16 cellular contexts compared by ENCODE assay signal in genomic region chr10:78320990-78321389, GRCh38.
"Had no signal": no experiment of that assay in that cellular context is flagged by ENCODE, and none has a peak within 500 bp of the region (broad histone marks: within the 10 kb centered on the region; RNA-seq: fewer than 3 reads in every experiment).

No MANE protein-coding gene starts in this region.

- H3K9me3 Mint-ChIP-seq: natural killer cell treated with Interleukin-12 subunit alpha and Interleukin-12 subunit beta and Interleukin-15 and Interleukin-18, amount 100 ng/mL, for 72 hours had no signal

- H3K27me3 ChIP-seq: breast epithelium, esophagus squamous epithelium, thyroid gland had no signal

- DNase-seq: activated CD4-positive, alpha-beta T cell treated with anti-CD3 and anti-CD28 coated beads, Interleukin-2, amount 50 U/mL, for 1 hour; activated CD4-positive, CD25-positive, alpha-beta regulatory T cell treated with anti-CD3 and anti-CD28 coated beads, Interleukin-2, amount 50 U/mL, for 72 hours; activated effector memory CD4-positive, alpha-beta T cell treated with Interleukin-2 at 50 U/mL for 16 hours; activated naive CD4-positive, alpha-beta T cell treated with anti-CD3 and anti-CD28 coated beads, Interleukin-2, amount 10 ng/mL, durations not matched to agents 7 days and 5 days; activated T-cell treated with anti-CD3 and anti-CD28 coated beads, Interleukin-2, amount 50 U/mL, for 4 hours; effector CD4-positive, alpha-beta T cell; esophagus squamous epithelium; mesenchymal stem cell; nucleus accumbens; SK-N-SH; stimulated activated CD4-positive, alpha-beta T cell treated with anti-CD3 and anti-CD28 coated beads, Interleukin-12 subunit alpha, Interleukin-12 subunit beta, amount 100 ng/mL, for 4 hours; stimulated activated CD4-positive, alpha-beta T cell treated with anti-CD3 and anti-CD28 coated beads, Interleukin-1b, Interleukin-23, amount 100 ng/mL, for 48 hours; stimulated activated naive CD4-positive, alpha-beta T cell treated with Interleukin-2 at 50 U/mL for 16 hours; thyroid gland had no signal

- H3K4me3 ChIP-seq: breast epithelium, esophagus squamous epithelium, thyroid gland had no signal

- H3K27ac ChIP-seq: breast epithelium, esophagus squamous epithelium, thyroid gland had no signal

- H3K9me3 ChIP-seq: thyroid gland had no signal

- H3K4me3 Mint-ChIP-seq: activated naive CD4-positive, alpha-beta T cell treated with anti-CD3 and anti-CD28 coated beads, Interleukin-2, amount 10 ng/mL, durations not matched to agents 7 days and 5 days; activated T-cell treated with anti-CD3 and anti-CD28 coated beads, Interleukin-2, amount 50 U/mL, for 4 hours; natural killer cell treated with Interleukin-12 subunit alpha and Interleukin-12 subunit beta and Interleukin-15 and Interleukin-18, amount 100 ng/mL, for 72 hours had no signal

- H3K36me3 ChIP-seq: breast epithelium, esophagus squamous epithelium, thyroid gland had no signal
